3 cellular contexts compared by ENCODE assay signal in genomic region chr19:460877-461609, GRCh38.
TF ChIP-seq lines count a peak whose summit lies in the region.

A gene with protein sequence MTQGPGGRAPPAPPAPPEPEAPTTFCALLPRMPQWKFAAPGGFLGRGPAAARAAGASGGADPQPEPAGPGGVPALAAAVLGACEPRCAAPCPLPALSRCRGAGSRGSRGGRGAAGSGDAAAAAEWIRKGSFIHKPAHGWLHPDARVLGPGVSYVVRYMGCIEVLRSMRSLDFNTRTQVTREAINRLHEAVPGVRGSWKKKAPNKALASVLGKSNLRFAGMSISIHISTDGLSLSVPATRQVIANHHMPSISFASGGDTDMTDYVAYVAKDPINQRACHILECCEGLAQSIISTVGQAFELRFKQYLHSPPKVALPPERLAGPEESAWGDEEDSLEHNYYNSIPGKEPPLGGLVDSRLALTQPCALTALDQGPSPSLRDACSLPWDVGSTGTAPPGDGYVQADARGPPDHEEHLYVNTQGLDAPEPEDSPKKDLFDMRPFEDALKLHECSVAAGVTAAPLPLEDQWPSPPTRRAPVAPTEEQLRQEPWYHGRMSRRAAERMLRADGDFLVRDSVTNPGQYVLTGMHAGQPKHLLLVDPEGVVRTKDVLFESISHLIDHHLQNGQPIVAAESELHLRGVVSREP (minus strand): TSS chr19:461033. CDS start chr19:460996, 37 bp downstream.

TF ChIP-seq in SK-N-SH, 30 proteins besides CTCF, POLR2A, EP300 and RAD21:
- TF ChIP-seq ZBTB33 (IDR thresholded peaks at IDR 0.05; ENCODE audit: borderline replicate concordance, low read depth) (no peak), NRF1 (IDR thresholded peaks at IDR 0.05; ENCODE audit: low read depth, low read length) (0 out of 2 replicates have a peak, but pooled peaks have one; percentile 9)
TF ChIP-seq in SK-N-SH: peak in this region for 1.

TF ChIP-seq in SK-N-SH treated with all-trans-retinoic acid at 6 μM for 48 hours, 23 proteins besides CTCF, POLR2A, EP300 and RAD21:
- TF ChIP-seq, protein P1, sequence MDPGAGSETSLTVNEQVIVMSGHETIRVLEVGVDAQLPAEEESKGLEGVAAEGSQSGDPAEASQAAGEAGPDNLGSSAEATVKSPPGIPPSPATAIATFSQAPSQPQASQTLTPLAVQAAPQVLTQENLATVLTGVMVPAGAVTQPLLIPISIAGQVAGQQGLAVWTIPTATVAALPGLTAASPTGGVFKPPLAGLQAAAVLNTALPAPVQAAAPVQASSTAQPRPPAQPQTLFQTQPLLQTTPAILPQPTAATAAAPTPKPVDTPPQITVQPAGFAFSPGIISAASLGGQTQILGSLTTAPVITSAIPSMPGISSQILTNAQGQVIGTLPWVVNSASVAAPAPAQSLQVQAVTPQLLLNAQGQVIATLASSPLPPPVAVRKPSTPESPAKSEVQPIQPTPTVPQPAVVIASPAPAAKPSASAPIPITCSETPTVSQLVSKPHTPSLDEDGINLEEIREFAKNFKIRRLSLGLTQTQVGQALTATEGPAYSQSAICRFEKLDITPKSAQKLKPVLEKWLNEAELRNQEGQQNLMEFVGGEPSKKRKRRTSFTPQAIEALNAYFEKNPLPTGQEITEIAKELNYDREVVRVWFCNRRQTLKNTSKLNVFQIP (CRISPR knock-in tag; IDR thresholded peaks at IDR 0.05; ENCODE audit: borderline replicate concordance, low read depth) = no peak
- TF ChIP-seq CSRNP3 (CRISPR knock-in tag; IDR thresholded peaks at IDR 0.05) (no peak), ISL1 (CRISPR knock-in tag; IDR thresholded peaks at IDR 0.05) (no peak), ESRRG (CRISPR knock-in tag; IDR thresholded peaks at IDR 0.05) (no peak), BACH2 (CRISPR knock-in tag; IDR thresholded peaks at IDR 0.05; ENCODE audit: borderline replicate concordance) (no peak), ZNF70 (CRISPR knock-in tag; IDR thresholded peaks at IDR 0.05) (no peak), ZC3H10 (CRISPR knock-in tag; IDR thresholded peaks at IDR 0.05) (no peak), TCF4 (CRISPR knock-in tag; IDR thresholded peaks at IDR 0.05; ENCODE audit: borderline replicate concordance) (no peak), ZFP30 (CRISPR knock-in tag; IDR thresholded peaks at IDR 0.05) (no peak), ZNF565 (CRISPR knock-in tag; conservative IDR thresholded peaks at IDR 0.05; ENCODE audit: low read depth) (no peak), ZNF8 (CRISPR knock-in tag; IDR thresholded peaks at IDR 0.05) (no peak), ARNTL (CRISPR knock-in tag; IDR thresholded peaks at IDR 0.05; ENCODE audit: borderline replicate concordance, low read depth) (no peak)
- TF ChIP-seq, protein P2, sequence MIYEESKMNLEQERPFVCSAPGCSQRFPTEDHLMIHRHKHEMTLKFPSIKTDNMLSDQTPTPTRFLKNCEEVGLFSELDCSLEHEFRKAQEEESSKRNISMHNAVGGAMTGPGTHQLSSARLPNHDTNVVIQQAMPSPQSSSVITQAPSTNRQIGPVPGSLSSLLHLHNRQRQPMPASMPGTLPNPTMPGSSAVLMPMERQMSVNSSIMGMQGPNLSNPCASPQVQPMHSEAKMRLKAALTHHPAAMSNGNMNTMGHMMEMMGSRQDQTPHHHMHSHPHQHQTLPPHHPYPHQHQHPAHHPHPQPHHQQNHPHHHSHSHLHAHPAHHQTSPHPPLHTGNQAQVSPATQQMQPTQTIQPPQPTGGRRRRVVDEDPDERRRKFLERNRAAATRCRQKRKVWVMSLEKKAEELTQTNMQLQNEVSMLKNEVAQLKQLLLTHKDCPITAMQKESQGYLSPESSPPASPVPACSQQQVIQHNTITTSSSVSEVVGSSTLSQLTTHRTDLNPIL (CRISPR knock-in tag; IDR thresholded peaks at IDR 0.05; ENCODE audit: low read depth) = no peak
- TF ChIP-seq, protein P3, sequence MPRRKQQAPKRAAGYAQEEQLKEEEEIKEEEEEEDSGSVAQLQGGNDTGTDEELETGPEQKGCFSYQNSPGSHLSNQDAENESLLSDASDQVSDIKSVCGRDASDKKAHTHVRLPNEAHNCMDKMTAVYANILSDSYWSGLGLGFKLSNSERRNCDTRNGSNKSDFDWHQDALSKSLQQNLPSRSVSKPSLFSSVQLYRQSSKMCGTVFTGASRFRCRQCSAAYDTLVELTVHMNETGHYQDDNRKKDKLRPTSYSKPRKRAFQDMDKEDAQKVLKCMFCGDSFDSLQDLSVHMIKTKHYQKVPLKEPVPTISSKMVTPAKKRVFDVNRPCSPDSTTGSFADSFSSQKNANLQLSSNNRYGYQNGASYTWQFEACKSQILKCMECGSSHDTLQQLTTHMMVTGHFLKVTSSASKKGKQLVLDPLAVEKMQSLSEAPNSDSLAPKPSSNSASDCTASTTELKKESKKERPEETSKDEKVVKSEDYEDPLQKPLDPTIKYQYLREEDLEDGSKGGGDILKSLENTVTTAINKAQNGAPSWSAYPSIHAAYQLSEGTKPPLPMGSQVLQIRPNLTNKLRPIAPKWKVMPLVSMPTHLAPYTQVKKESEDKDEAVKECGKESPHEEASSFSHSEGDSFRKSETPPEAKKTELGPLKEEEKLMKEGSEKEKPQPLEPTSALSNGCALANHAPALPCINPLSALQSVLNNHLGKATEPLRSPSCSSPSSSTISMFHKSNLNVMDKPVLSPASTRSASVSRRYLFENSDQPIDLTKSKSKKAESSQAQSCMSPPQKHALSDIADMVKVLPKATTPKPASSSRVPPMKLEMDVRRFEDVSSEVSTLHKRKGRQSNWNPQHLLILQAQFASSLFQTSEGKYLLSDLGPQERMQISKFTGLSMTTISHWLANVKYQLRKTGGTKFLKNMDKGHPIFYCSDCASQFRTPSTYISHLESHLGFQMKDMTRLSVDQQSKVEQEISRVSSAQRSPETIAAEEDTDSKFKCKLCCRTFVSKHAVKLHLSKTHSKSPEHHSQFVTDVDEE (CRISPR knock-in tag; IDR thresholded peaks at IDR 0.05) = no peak

TF ChIP-seq in HepG2, 621 proteins besides CTCF, POLR2A, EP300 and RAD21 (continues in another document):
- TF ChIP-seq DMAP1 (CRISPR knock-in tag; IDR thresholded peaks at IDR 0.05) = no peak
- no peak for TF ChIP-seq HMG20B (CRISPR knock-in tag; conservative IDR thresholded peaks at IDR 0.05)
- TF ChIP-seq ZNF598 (CRISPR knock-in tag; IDR thresholded peaks at IDR 0.05; ENCODE audit: borderline replicate concordance) = no peak
- no peak for TF ChIP-seq ZNF782 (CRISPR knock-in tag; IDR thresholded peaks at IDR 0.05; ENCODE audit: borderline replicate concordance)
- TF ChIP-seq ZNF597 (CRISPR knock-in tag; IDR thresholded peaks at IDR 0.05) = no peak
- no peak for TF ChIP-seq ZNF556 (CRISPR knock-in tag; IDR thresholded peaks at IDR 0.05; ENCODE audit: borderline replicate concordance)
- TF ChIP-seq GTF2F1 (IDR thresholded peaks at IDR 0.05; ENCODE audit: low read length) = no peak
- peak; percentile 17; the same call in 1 of the 2 replicates for TF ChIP-seq SAP130 (CRISPR knock-in tag; IDR thresholded peaks at IDR 0.05; ENCODE audit: low read depth)
- TF ChIP-seq, protein P4, sequence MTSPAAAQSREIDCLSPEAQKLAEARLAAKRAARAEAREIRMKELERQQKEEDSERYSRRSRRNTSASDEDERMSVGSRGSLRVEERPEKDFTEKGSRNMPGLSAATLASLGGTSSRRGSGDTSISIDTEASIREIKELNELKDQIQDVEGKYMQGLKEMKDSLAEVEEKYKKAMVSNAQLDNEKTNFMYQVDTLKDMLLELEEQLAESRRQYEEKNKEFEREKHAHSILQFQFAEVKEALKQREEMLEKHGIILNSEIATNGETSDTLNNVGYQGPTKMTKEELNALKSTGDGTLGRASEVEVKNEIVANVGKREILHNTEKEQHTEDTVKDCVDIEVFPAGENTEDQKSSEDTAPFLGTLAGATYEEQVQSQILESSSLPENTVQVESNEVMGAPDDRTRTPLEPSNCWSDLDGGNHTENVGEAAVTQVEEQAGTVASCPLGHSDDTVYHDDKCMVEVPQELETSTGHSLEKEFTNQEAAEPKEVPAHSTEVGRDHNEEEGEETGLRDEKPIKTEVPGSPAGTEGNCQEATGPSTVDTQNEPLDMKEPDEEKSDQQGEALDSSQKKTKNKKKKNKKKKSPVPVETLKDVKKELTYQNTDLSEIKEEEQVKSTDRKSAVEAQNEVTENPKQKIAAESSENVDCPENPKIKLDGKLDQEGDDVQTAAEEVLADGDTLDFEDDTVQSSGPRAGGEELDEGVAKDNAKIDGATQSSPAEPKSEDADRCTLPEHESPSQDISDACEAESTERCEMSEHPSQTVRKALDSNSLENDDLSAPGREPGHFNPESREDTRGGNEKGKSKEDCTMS (CRISPR knock-in tag; conservative IDR thresholded peaks at IDR 0.05) = no peak
- no peak for TF ChIP-seq TRIM24 (CRISPR knock-in tag; IDR thresholded peaks at IDR 0.05)
- TF ChIP-seq KDM5B (CRISPR knock-in tag; IDR thresholded peaks at IDR 0.05; ENCODE audit: borderline replicate concordance) = no peak
- TF ChIP-seq, protein P5, sequence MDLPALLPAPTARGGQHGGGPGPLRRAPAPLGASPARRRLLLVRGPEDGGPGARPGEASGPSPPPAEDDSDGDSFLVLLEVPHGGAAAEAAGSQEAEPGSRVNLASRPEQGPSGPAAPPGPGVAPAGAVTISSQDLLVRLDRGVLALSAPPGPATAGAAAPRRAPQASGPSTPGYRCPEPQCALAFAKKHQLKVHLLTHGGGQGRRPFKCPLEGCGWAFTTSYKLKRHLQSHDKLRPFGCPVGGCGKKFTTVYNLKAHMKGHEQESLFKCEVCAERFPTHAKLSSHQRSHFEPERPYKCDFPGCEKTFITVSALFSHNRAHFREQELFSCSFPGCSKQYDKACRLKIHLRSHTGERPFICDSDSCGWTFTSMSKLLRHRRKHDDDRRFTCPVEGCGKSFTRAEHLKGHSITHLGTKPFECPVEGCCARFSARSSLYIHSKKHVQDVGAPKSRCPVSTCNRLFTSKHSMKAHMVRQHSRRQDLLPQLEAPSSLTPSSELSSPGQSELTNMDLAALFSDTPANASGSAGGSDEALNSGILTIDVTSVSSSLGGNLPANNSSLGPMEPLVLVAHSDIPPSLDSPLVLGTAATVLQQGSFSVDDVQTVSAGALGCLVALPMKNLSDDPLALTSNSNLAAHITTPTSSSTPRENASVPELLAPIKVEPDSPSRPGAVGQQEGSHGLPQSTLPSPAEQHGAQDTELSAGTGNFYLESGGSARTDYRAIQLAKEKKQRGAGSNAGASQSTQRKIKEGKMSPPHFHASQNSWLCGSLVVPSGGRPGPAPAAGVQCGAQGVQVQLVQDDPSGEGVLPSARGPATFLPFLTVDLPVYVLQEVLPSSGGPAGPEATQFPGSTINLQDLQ (CRISPR knock-in tag; IDR thresholded peaks at IDR 0.05) = no peak
- TF ChIP-seq ZNF879 (CRISPR knock-in tag; IDR thresholded peaks at IDR 0.05) = no peak
- no peak for TF ChIP-seq SIX4 (CRISPR knock-in tag; IDR thresholded peaks at IDR 0.05)
- TF ChIP-seq TGIF2 (CRISPR knock-in tag; IDR thresholded peaks at IDR 0.05) = no peak
- TF ChIP-seq NBN (conservative IDR thresholded peaks at IDR 0.05) = no peak
- TF ChIP-seq BATF2 (CRISPR knock-in tag; IDR thresholded peaks at IDR 0.05) = no peak
- no peak for TF ChIP-seq HNRNPK (IDR thresholded peaks at IDR 0.05; ENCODE audit: low read depth, low read length, poor library complexity, severe bottlenecking)
- TF ChIP-seq ATF3 (CRISPR knock-in tag; IDR thresholded peaks at IDR 0.05) = 0 out of 2 replicates have a peak, but pooled peaks have one; percentile 31
- no peak for TF ChIP-seq SUZ12 (IDR thresholded peaks at IDR 0.05; ENCODE audit: low read depth, low read length)
- no peak for TF ChIP-seq ZNF260 (CRISPR knock-in tag; IDR thresholded peaks at IDR 0.05; ENCODE audit: borderline replicate concordance, low read depth)
- no peak for TF ChIP-seq ZNF558 (CRISPR knock-in tag; IDR thresholded peaks at IDR 0.05; ENCODE audit: borderline replicate concordance)
- TF ChIP-seq YEATS4 (CRISPR knock-in tag; IDR thresholded peaks at IDR 0.05; ENCODE audit: borderline replicate concordance) = no peak
- no peak for TF ChIP-seq TBX3 (IDR thresholded peaks at IDR 0.05; ENCODE audit: borderline replicate concordance)
- TF ChIP-seq MAZ (IDR thresholded peaks at IDR 0.05; ENCODE audit: borderline replicate concordance, low read depth, low read length) = 0 out of 2 replicates have a peak, but pooled peaks have one; percentile 31
- no peak for TF ChIP-seq MAZ (CRISPR knock-in tag; IDR thresholded peaks at IDR 0.05; ENCODE audit: low read depth)
- TF ChIP-seq HNRNPLL (IDR thresholded peaks at IDR 0.05; ENCODE audit: low read depth, low read length, poor library complexity, severe bottlenecking) = peak; percentile 26
- no peak for TF ChIP-seq ZNF83 (CRISPR knock-in tag; IDR thresholded peaks at IDR 0.05; ENCODE audit: borderline replicate concordance)
- TF ChIP-seq YY1 (IDR thresholded peaks at IDR 0.05; ENCODE audit: insufficient read depth, insufficient replicate concordance, low read depth, low read length) = peak; percentile 37
- TF ChIP-seq ZBTB7A (CRISPR knock-in tag; IDR thresholded peaks at IDR 0.05) = peak; percentile 75
- no peak for TF ChIP-seq ZMYM4 (CRISPR knock-in tag; IDR thresholded peaks at IDR 0.05)
- TF ChIP-seq, protein P6, sequence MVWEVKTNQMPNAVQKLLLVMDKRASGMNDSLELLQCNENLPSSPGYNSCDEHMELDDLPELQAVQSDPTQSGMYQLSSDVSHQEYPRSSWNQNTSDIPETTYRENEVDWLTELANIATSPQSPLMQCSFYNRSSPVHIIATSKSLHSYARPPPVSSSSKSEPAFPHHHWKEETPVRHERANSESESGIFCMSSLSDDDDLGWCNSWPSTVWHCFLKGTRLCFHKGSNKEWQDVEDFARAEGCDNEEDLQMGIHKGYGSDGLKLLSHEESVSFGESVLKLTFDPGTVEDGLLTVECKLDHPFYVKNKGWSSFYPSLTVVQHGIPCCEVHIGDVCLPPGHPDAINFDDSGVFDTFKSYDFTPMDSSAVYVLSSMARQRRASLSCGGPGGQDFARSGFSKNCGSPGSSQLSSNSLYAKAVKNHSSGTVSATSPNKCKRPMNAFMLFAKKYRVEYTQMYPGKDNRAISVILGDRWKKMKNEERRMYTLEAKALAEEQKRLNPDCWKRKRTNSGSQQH (CRISPR knock-in tag; IDR thresholded peaks at IDR 0.05; ENCODE audit: low read depth) = no peak
- TF ChIP-seq MED1 (CRISPR knock-in tag; IDR thresholded peaks at IDR 0.05) = no peak
- no peak for TF ChIP-seq GZF1 (CRISPR knock-in tag; IDR thresholded peaks at IDR 0.05)
- TF ChIP-seq SOX6 (IDR thresholded peaks at IDR 0.05) = no peak
- no peak for TF ChIP-seq SOX6 (CRISPR knock-in tag; IDR thresholded peaks at IDR 0.05)
